ENCODE assay signal across 2 cellular contexts in genomic region chr10:81135851-81136250, GRCh38.
TF ChIP-seq lines count a peak whose summit lies in the region.

No MANE protein-coding gene starts in this region.

TF ChIP-seq in GM12878, 131 proteins besides CTCF, POLR2A, EP300 and RAD21 (continued from another document and continues in another):
- TF ChIP-seq MXI1 (IDR thresholded peaks at IDR 0.05; ENCODE audit: low read depth, low read length) (no peak), E2F4 (IDR thresholded peaks at IDR 0.05; ENCODE audit: low read depth, low read length) (no peak), CUX1 (IDR thresholded peaks at IDR 0.05; ENCODE audit: insufficient replicate concordance, low read depth, low read length) (no peak), CEBPZ (IDR thresholded peaks at IDR 0.05; ENCODE audit: low read depth, low read length) (no peak), POU2F2 (IDR thresholded peaks at IDR 0.05; ENCODE audit: borderline replicate concordance, low read depth, low read length) (no peak), RUNX3 (IDR thresholded peaks at IDR 0.05; ENCODE audit: low read length) (peak; percentile 43; the same call in 1 of the 2 replicates), ZNF622 (IDR thresholded peaks at IDR 0.05) (no peak), PAX5 (IDR thresholded peaks at IDR 0.05; ENCODE audit: borderline replicate concordance, low read depth, low read length) (0 out of 2 replicates have a peak, but pooled peaks have one; percentile 12), SP1 (IDR thresholded peaks at IDR 0.05; ENCODE audit: low read depth, low read length) (no peak)
- TF ChIP-seq, protein P1, sequence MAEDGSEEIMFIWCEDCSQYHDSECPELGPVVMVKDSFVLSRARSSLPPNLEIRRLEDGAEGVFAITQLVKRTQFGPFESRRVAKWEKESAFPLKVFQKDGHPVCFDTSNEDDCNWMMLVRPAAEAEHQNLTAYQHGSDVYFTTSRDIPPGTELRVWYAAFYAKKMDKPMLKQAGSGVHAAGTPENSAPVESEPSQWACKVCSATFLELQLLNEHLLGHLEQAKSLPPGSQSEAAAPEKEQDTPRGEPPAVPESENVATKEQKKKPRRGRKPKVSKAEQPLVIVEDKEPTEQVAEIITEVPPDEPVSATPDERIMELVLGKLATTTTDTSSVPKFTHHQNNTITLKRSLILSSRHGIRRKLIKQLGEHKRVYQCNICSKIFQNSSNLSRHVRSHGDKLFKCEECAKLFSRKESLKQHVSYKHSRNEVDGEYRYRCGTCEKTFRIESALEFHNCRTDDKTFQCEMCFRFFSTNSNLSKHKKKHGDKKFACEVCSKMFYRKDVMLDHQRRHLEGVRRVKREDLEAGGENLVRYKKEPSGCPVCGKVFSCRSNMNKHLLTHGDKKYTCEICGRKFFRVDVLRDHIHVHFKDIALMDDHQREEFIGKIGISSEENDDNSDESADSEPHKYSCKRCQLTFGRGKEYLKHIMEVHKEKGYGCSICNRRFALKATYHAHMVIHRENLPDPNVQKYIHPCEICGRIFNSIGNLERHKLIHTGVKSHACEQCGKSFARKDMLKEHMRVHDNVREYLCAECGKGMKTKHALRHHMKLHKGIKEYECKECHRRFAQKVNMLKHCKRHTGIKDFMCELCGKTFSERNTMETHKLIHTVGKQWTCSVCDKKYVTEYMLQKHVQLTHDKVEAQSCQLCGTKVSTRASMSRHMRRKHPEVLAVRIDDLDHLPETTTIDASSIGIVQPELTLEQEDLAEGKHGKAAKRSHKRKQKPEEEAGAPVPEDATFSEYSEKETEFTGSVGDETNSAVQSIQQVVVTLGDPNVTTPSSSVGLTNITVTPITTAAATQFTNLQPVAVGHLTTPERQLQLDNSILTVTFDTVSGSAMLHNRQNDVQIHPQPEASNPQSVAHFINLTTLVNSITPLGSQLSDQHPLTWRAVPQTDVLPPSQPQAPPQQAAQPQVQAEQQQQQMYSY (CRISPR knock-in tag; IDR thresholded peaks at IDR 0.05): no peak

TF ChIP-seq in HepG2, 621 proteins besides CTCF, POLR2A, EP300 and RAD21 (continued from another document):
- TF ChIP-seq FOXA1 (IDR thresholded peaks at IDR 0.05) (no peak), FOXA1 (CRISPR knock-in tag; IDR thresholded peaks at IDR 0.05) (no peak)
